18 cellular contexts compared by ENCODE assay signal in genomic region chr12:110533607-110534006, GRCh38. TPM values are rescaled to one million over a fixed set of nuclear protein-coding genes. Genes with fewer than 3 reads are reported as not detected.
DNase-seq lines count a peak whose midpoint lies in the region; ATAC-seq and TF ChIP-seq lines count a peak whose summit lies in the region.
"Had no signal": no experiment of that assay in that cellular context is flagged by ENCODE, and none has a peak within 500 bp of the region (broad histone marks: within the 10 kb centered on the region; RNA-seq: fewer than 3 reads in every experiment).

No MANE protein-coding gene starts in this region.

- peaks cover 58% of the 10 kb centered on the region for H3K36me3 Mint-ChIP-seq in activated CD8-positive, alpha-beta T cell treated with anti-CD3 and anti-CD28 coated beads, Interleukin-2, amount 10 ng/mL, durations not matched to agents 7 days and 5 days (ENCODE audit: low read depth)
- peaks cover 58% of the 10 kb centered on the region for H3K36me3 Mint-ChIP-seq in activated CD8-positive, alpha-beta T cell treated with anti-CD3 and anti-CD28 coated beads for 36 hours (ENCODE audit: low read depth)

- H3K27me3 ChIP-seq in RWPE2 (ENCODE audit: insufficient read depth, poor library complexity, severe bottlenecking) = no peaks in the 10 kb centered on the region
- H3K27me3 ChIP-seq in smooth muscle cell (ENCODE audit: low read depth) = no peaks in the 10 kb centered on the region
- H3K27me3 ChIP-seq: heart right ventricle had no signal

- POLR2A ChIA-PET in activated CD8-positive, alpha-beta T cell treated with anti-CD3 and anti-CD28 coated beads, Interleukin-2, amount 10 ng/mL, durations not matched to agents 7 days and 5 days (lab: Charles Lee) = no interaction called here
- POLR2A ChIA-PET in activated CD8-positive, alpha-beta T cell treated with anti-CD3 and anti-CD28 coated beads for 36 hours (lab: Charles Lee) = interaction anchor here (1.2 kb wide), 2 partner anchors 7 to 20 kb away, joined by 3 to 4 read pairs; no protein-coding TSS in a partner anchor

- peaks cover 16% of the 10 kb centered on the region for H3K4me1 Mint-ChIP-seq in activated CD8-positive, alpha-beta T cell treated with anti-CD3 and anti-CD28 coated beads, Interleukin-2, amount 10 ng/mL, durations not matched to agents 7 days and 5 days (ENCODE audit: low read depth)
- peaks cover 39% of the 10 kb centered on the region for H3K4me1 Mint-ChIP-seq in activated CD8-positive, alpha-beta T cell treated with anti-CD3 and anti-CD28 coated beads for 36 hours (ENCODE audit: low read depth)

- DNase-seq in activated CD8-positive, alpha-beta T cell treated with anti-CD3 and anti-CD28 coated beads, Interleukin-2, amount 10 ng/mL, durations not matched to agents 7 days and 5 days = no peak
- DNase-seq in activated CD8-positive, alpha-beta T cell treated with anti-CD3 and anti-CD28 coated beads for 36 hours = no peak
- no peak for DNase-seq in RWPE2 (ENCODE audit: low spot score)
- DNase-seq in iris pigment epithelial cell (ENCODE audit: low read depth) = peak; percentile 90
- DNase-seq in smooth muscle cell (lab: John Stamatoyannopoulos, UW; ENCODE audit: unreplicated experiment) = no peak
- no peak for DNase-seq in NCI-H69 (lab: John Stamatoyannopoulos, UW)
- DNase-seq: cortex of kidney; GM23248; heart right ventricle; NCI-H1417; NK-92 treated with Interleukin-12 subunit alpha and Interleukin-12 subunit beta, amount 100 ng/mL, for 24 hours had no signal

- no peak overlapping the region for H3K9ac ChIP-seq in smooth muscle cell (ENCODE audit: low read depth)
- H3K9ac ChIP-seq: GM23248 had no signal

- no peaks in the 10 kb centered on the region for H3K9me3 ChIP-seq in RWPE2 (ENCODE audit: severe bottlenecking)
- H3K9me3 ChIP-seq in smooth muscle cell (replicated peaks; ENCODE audit: low read depth) = no peaks in the 10 kb centered on the region
- H3K9me3 ChIP-seq: heart right ventricle had no signal

- H3K27ac ChIP-seq in RWPE2 (ENCODE audit: poor library complexity, severe bottlenecking) (peak overlapping the region; percentile 42), smooth muscle cell (ENCODE audit: low read depth) (no peak overlapping the region)
- H3K27ac ChIP-seq: 22Rv1, C4-2B, epithelial cell of prostate, GM23248, HL-60 had no signal

- intact Hi-C loops in activated CD8-positive, alpha-beta T cell treated with anti-CD3 and anti-CD28 coated beads for 36 hours (cut with micrococcal nuclease) = no loop called here

- H3K36me3 ChIP-seq in RWPE2 (ENCODE audit: low read depth) (peaks cover 61% of the 10 kb centered on the region), smooth muscle cell (ENCODE audit: low read depth) (no peaks in the 10 kb centered on the region)

- WGBS in smooth muscle cell (ENCODE audit: low lambda C conversion rate) = 46% methylated on average over 6 of the region's 6 CpGs

- no peak for TF ChIP-seq CTCF in activated CD8-positive, alpha-beta T cell treated with anti-CD3 and anti-CD28 coated beads for 36 hours (IDR thresholded peaks at IDR 0.05)
- TF ChIP-seq CTCF in RWPE2 (IDR thresholded peaks at IDR 0.05; ENCODE audit: poor library complexity, severe bottlenecking) (no peak), smooth muscle cell (IDR thresholded peaks at IDR 0.05; ENCODE audit: borderline replicate concordance, insufficient read depth, poor library complexity, severe bottlenecking) (no peak)

- no peak overlapping the region for H3K4me3 Mint-ChIP-seq in activated CD8-positive, alpha-beta T cell treated with anti-CD3 and anti-CD28 coated beads, Interleukin-2, amount 10 ng/mL, durations not matched to agents 7 days and 5 days
- no peak overlapping the region for H3K4me3 Mint-ChIP-seq in activated CD8-positive, alpha-beta T cell treated with anti-CD3 and anti-CD28 coated beads for 36 hours

- no peaks in the 10 kb centered on the region for H3F3A ChIP-seq in smooth muscle cell (ENCODE audit: low read depth)

- no peak for ATAC-seq in activated CD8-positive, alpha-beta T cell treated with anti-CD3 and anti-CD28 coated beads, Interleukin-2, amount 10 ng/mL, durations not matched to agents 7 days and 5 days
- no peak for ATAC-seq in activated CD8-positive, alpha-beta T cell treated with anti-CD3 and anti-CD28 coated beads for 36 hours
- ATAC-seq in RWPE2 (ENCODE audit: low read depth) (no peak), GM19397 (IDR thresholded peaks at IDR 0.05; ENCODE audit: unreplicated experiment) (no peak), GM18511 (IDR thresholded peaks at IDR 0.05; ENCODE audit: unreplicated experiment) (no peak)
- ATAC-seq: heart right ventricle, K562 had no signal

- no peak overlapping the region for H2AFZ ChIP-seq in smooth muscle cell (ENCODE audit: low read depth)
- H2AFZ ChIP-seq: GM23248 had no signal

- H3K4me2 ChIP-seq in smooth muscle cell = peak overlapping the region; percentile 16

- H3K79me2 ChIP-seq in smooth muscle cell (ENCODE audit: low read depth) = no peaks in the 10 kb centered on the region

- H3K27ac Mint-ChIP-seq in activated CD8-positive, alpha-beta T cell treated with anti-CD3 and anti-CD28 coated beads, Interleukin-2, amount 10 ng/mL, durations not matched to agents 7 days and 5 days = peak overlapping the region; percentile 10
- H3K27ac Mint-ChIP-seq in activated CD8-positive, alpha-beta T cell treated with anti-CD3 and anti-CD28 coated beads for 36 hours = no peak overlapping the region

- H4K20me1 ChIP-seq in smooth muscle cell (ENCODE audit: low read depth) = peaks cover 51% of the 10 kb centered on the region

- no peaks in the 10 kb centered on the region for H3K9me3 Mint-ChIP-seq in activated CD8-positive, alpha-beta T cell treated with anti-CD3 and anti-CD28 coated beads, Interleukin-2, amount 10 ng/mL, durations not matched to agents 7 days and 5 days (ENCODE audit: insufficient read depth)
- no peaks in the 10 kb centered on the region for H3K9me3 Mint-ChIP-seq in activated CD8-positive, alpha-beta T cell treated with anti-CD3 and anti-CD28 coated beads for 36 hours

- no peak overlapping the region for H3K4me3 ChIP-seq in RWPE2 (ENCODE audit: severe bottlenecking)
- no peak overlapping the region for H3K4me3 ChIP-seq in smooth muscle cell
- H3K4me3 ChIP-seq: GM23248, heart right ventricle, K562 had no signal

- no peaks in the 10 kb centered on the region for H3K27me3 Mint-ChIP-seq in activated CD8-positive, alpha-beta T cell treated with anti-CD3 and anti-CD28 coated beads, Interleukin-2, amount 10 ng/mL, durations not matched to agents 7 days and 5 days (ENCODE audit: low read depth)
- no peaks in the 10 kb centered on the region for H3K27me3 Mint-ChIP-seq in activated CD8-positive, alpha-beta T cell treated with anti-CD3 and anti-CD28 coated beads for 36 hours

- CTCF ChIA-PET in activated CD8-positive, alpha-beta T cell treated with anti-CD3 and anti-CD28 coated beads, Interleukin-2, amount 10 ng/mL, durations not matched to agents 7 days and 5 days (lab: Charles Lee) = interaction anchor here (0.9 to 4.0 kb wide), 5 partner anchors 10 to 68 kb away, joined by 3 to 44 read pairs (median 10); partner anchors contain the start of genes FAM216A and GPN3
- CTCF ChIA-PET in activated CD8-positive, alpha-beta T cell treated with anti-CD3 and anti-CD28 coated beads for 36 hours (lab: Charles Lee) = interaction anchor here (0.6 to 13.1 kb wide), 6 partner anchors 14 to 84 kb away, joined by 3 to 142 read pairs (median 3); partner anchors contain the start of gene ARPC3

- H3K4me1 ChIP-seq in RWPE2 (ENCODE audit: insufficient read depth, poor library complexity, severe bottlenecking) (peaks cover 47% of the 10 kb centered on the region), smooth muscle cell (ENCODE audit: low read depth) (no peaks in the 10 kb centered on the region)

RNA-seq across cellular contexts. Expression of gene RAD9B, which starts 31.5 kb away (rescaled TPM):
- 1 to 10 TPM in 1 of 2 experiments, under 1 TPM in 1; 0.68 to 2.3 TPM for total RNA-seq in activated CD8-positive, alpha-beta T cell treated with anti-CD3 and anti-CD28 coated beads, Interleukin-2, amount 10 ng/mL, durations not matched to agents 7 days and 5 days
- total RNA-seq in activated CD8-positive, alpha-beta T cell treated with anti-CD3 and anti-CD28 coated beads for 36 hours = 1 to 10 TPM; 1.7 to 1.9 TPM
- not detected in 2 replicates for total RNA-seq in smooth muscle cell
- polyA plus RNA-seq in smooth muscle cell = 0.64 TPM in 1 of 2 replicates, not detected in the other

RNA-seq across cellular contexts. Expression of gene VPS29, which starts 31.7 kb away (rescaled TPM):
- 100 to 1,000 TPM; 126 to 128 TPM for total RNA-seq in activated CD8-positive, alpha-beta T cell treated with anti-CD3 and anti-CD28 coated beads, Interleukin-2, amount 10 ng/mL, durations not matched to agents 7 days and 5 days
- total RNA-seq in activated CD8-positive, alpha-beta T cell treated with anti-CD3 and anti-CD28 coated beads for 36 hours = 10 to 100 TPM; 71.7 to 76.4 TPM
- 72.9 and 85.1 TPM in 2 replicates for total RNA-seq in smooth muscle cell
- 136 TPM in 2 replicates for polyA plus RNA-seq in smooth muscle cell

RNA-seq across cellular contexts. Expression of gene PPTC7, which starts 49.5 kb away (rescaled TPM):
- total RNA-seq in activated CD8-positive, alpha-beta T cell treated with anti-CD3 and anti-CD28 coated beads, Interleukin-2, amount 10 ng/mL, durations not matched to agents 7 days and 5 days = 10 to 100 TPM; 24.4 to 26.8 TPM
- 10 to 100 TPM; 43.1 to 44.5 TPM for total RNA-seq in activated CD8-positive, alpha-beta T cell treated with anti-CD3 and anti-CD28 coated beads for 36 hours
- 8.9 and 9.4 TPM in 2 replicates for total RNA-seq in smooth muscle cell
- 3.6 and 4.5 TPM in 2 replicates for polyA plus RNA-seq in smooth muscle cell
